In the genomic region with DNA sequence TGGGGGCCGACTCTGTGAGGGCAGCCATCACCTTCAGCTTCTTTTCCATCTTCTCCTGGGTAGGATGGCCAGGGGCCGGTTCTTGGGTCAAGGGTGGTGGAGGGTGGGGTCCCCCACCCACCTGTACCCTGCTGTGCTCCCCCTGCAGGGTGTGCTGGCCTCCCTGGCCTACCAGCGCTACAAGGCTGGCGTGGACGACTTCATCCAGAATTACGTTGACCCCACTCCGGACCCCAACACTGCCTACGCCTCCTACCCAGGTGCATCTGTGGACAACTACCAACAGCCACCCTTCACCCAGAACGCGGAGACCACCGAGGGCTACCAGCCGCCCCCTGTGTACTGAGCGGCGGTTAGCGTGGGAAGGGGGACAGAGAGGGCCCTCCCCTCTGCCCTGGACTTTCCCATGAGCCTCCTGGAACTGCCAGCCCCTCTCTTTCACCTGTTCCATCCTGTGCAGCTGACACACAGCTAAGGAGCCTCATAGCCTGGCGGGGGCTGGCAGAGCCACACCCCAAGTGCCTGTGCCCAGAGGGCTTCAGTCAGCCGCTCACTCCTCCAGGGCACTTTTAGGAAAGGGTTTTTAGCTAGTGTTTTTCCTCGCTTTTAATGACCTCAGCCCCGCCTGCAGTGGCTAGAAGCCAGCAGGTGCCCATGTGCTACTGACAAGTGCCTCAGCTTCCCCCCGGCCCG, we compare ENCODE assay signal across 13 cellular contexts. TPM values are rescaled to one million over a fixed set of nuclear protein-coding genes. Genes with fewer than 3 reads are reported as not detected.
DNase-seq lines count a peak whose midpoint lies in the region; ATAC-seq, FAIRE-seq and TF ChIP-seq lines count a peak whose summit lies in the region.
"Not testable (repeated sequence)": the region's sequence is repeated elsewhere in the genome, so short reads cannot be mapped to it uniquely, and the experiment has no call there.
"Had no signal": no experiment of that assay in that cellular context is flagged by ENCODE, and none has a peak within 500 bp of the region (broad histone marks: within the 10 kb centered on the region; RNA-seq: fewer than 3 reads in every experiment).

No MANE protein-coding gene starts in this region.

- H3K27ac Mint-ChIP-seq in CD8-positive, alpha-beta memory T cell, result peak overlapping the region in 5 of 8 donors; percentile 26 to 84 (median 47)
- H3K27ac Mint-ChIP-seq in IgD-negative memory B cell, result peak overlapping the region; percentile 98 to 99 (median 98)
- peak overlapping the region; percentile 85 for H3K27ac Mint-ChIP-seq in activated T-cell treated with anti-CD3 and anti-CD28 coated beads, Interleukin-2, amount 50 U/mL, for 24 hours

- FAIRE-seq in HepG2 (lab: Jason Lieb, UNC), result not testable (repeated sequence)

- WGBS in HepG2 (ENCODE audit: low lambda C conversion rate), result 98% methylated on average over 16 of the region's 21 CpGs
- WGBS in prostate gland, result 85% methylated on average over 18 of the region's 21 CpGs

- not testable (repeated sequence) for H3K9ac ChIP-seq in HepG2 (ENCODE audit: insufficient read depth, low read depth, low read length)

- peak overlapping the region in 2 of 7 donors; percentile 13 to 15 for H3K4me3 Mint-ChIP-seq in CD8-positive, alpha-beta memory T cell
- peak overlapping the region; percentile 77 to 97 (median 83) for H3K4me3 Mint-ChIP-seq in IgD-negative memory B cell
- not testable (repeated sequence) for H3K4me3 Mint-ChIP-seq in activated T-cell treated with anti-CD3 and anti-CD28 coated beads, Interleukin-2, amount 50 U/mL, for 24 hours

- TF ChIP-seq EP300 in HepG2 (IDR thresholded peaks at IDR 0.05; ENCODE audit: low read depth in 2 of 2, low read length in 2 of 2); HepG2 (CRISPR knock-in tag; IDR thresholded peaks at IDR 0.05; ENCODE audit: borderline replicate concordance): not testable (repeated sequence)

- not testable (repeated sequence) for BruUV-seq in HepG2 (replicated peaks; lab: Mats Ljungman, UMichigan)

- H3K36me3 Mint-ChIP-seq in CD8-positive, alpha-beta memory T cell, result peaks cover 0 to 34% (median 0%) of the 10 kb centered on the region in 3 donors
- not testable (repeated sequence) for H3K36me3 Mint-ChIP-seq in IgD-negative memory B cell
- peaks cover 70% of the 10 kb centered on the region for H3K36me3 Mint-ChIP-seq in activated T-cell treated with anti-CD3 and anti-CD28 coated beads, Interleukin-2, amount 50 U/mL, for 24 hours (ENCODE audit: low read depth)

- not testable (repeated sequence) for H3K27me3 ChIP-seq in CD8-positive, alpha-beta memory T cell (ENCODE audit: insufficient read depth, low read length, poor library complexity, severe bottlenecking); Peyer's patch; HepG2 (ENCODE audit: control insufficient read depth in 1 of 2, insufficient read depth in 2 of 2, low read length in 2 of 2); prostate gland (replicated peaks; ENCODE audit: insufficient read depth); tibial artery

- not testable (repeated sequence) for H3K27me3 Mint-ChIP-seq in CD8-positive, alpha-beta memory T cell; IgD-negative memory B cell; activated T-cell treated with anti-CD3 and anti-CD28 coated beads, Interleukin-2, amount 50 U/mL, for 24 hours

- peaks cover 31 to 68% (median 44%) of the 10 kb centered on the region in 3 donors for H3K4me1 Mint-ChIP-seq in CD8-positive, alpha-beta memory T cell
- H3K4me1 Mint-ChIP-seq in IgD-negative memory B cell, result peaks cover 43 to 61% (median 55%) of the 10 kb centered on the region in 3 donors
- peaks cover 70% of the 10 kb centered on the region for H3K4me1 Mint-ChIP-seq in activated T-cell treated with anti-CD3 and anti-CD28 coated beads, Interleukin-2, amount 50 U/mL, for 24 hours (ENCODE audit: low read depth)

- not testable (repeated sequence) for H3K4me2 ChIP-seq in HepG2 (ENCODE audit: low read depth, low read length)

- H3K4me3 ChIP-seq in CD8-positive, alpha-beta memory T cell (ENCODE audit: low read length); Peyer's patch; HepG2 (replicated peaks in 1 of 3; ENCODE audit: insufficient read depth in 1 of 3, low read depth in 2 of 3, low read length in 3 of 3); prostate gland; tibial artery: not testable (repeated sequence)

- H3K27ac ChIP-seq in CD8-positive, alpha-beta memory T cell (ENCODE audit: low read depth, low read length); HepG2 (ENCODE audit: extremely low read length, insufficient read depth, low read length): not testable (repeated sequence)
- H3K27ac ChIP-seq in Peyer's patch, result peak overlapping the region; percentile 79 to 97 (median 88)
- peak overlapping the region; percentile 95 for H3K27ac ChIP-seq in cingulate gyrus (ENCODE audit: low read depth, low read length)
- H3K27ac ChIP-seq in prostate gland, result peak overlapping the region; percentile 76 to 95
- peak overlapping the region; percentile 71 to 73 for H3K27ac ChIP-seq in tibial artery

- ATAC-seq in HepG2, result not testable (repeated sequence)

- not testable (repeated sequence) for H3K9me3 ChIP-seq in CD8-positive, alpha-beta memory T cell (ENCODE audit: low read length); Peyer's patch; HepG2 (ENCODE audit: low read length); prostate gland; tibial artery

- intact Hi-C loops in HepG2 (cut with micrococcal nuclease; ENCODE audit: unreplicated experiment); tibial artery (cut with DNase I; ENCODE audit: low total_unique reads): not testable (repeated sequence)
- intact Hi-C loops in prostate gland (cut with DNase I), result loop anchor here (10.0 kb wide), 1 partner anchor 127 kb away; no protein-coding TSS in a partner anchor

- not testable (repeated sequence) for TF ChIP-seq POLR2A in Peyer's patch (IDR thresholded peaks at IDR 0.05); HepG2 (IDR thresholded peaks at IDR 0.05; ENCODE audit: insufficient read depth in 1 of 2, low read depth in 2 of 2, low read length in 2 of 2); prostate gland (IDR thresholded peaks at IDR 0.05)

- not testable (repeated sequence) for H2AFZ ChIP-seq in HepG2 (ENCODE audit: low read length)

- H3K9me3 Mint-ChIP-seq in CD8-positive, alpha-beta memory T cell; IgD-negative memory B cell; activated T-cell treated with anti-CD3 and anti-CD28 coated beads, Interleukin-2, amount 50 U/mL, for 24 hours: not testable (repeated sequence)

- H3K4me1 ChIP-seq in CD8-positive, alpha-beta memory T cell (ENCODE audit: insufficient read depth, low read length), result peaks cover 49% of the 10 kb centered on the region
- H3K4me1 ChIP-seq in Peyer's patch, result peaks cover 9 to 80% (median 58%) of the 10 kb centered on the region in 4 donors
- H3K4me1 ChIP-seq in HepG2 (ENCODE audit: insufficient read depth, low read length), result peaks cover 52% of the 10 kb centered on the region
- H3K4me1 ChIP-seq in prostate gland (replicated peaks), result peaks cover 18% of the 10 kb centered on the region
- H3K4me1 ChIP-seq in tibial artery, result peaks cover 11 to 73% (median 57%) of the 10 kb centered on the region in 4 donors

- CTCF ChIA-PET in CD8-positive, alpha-beta memory T cell (lab: Charles Lee), result interaction anchor here (0.7 to 1.4 kb wide), 3 partner anchors 14 to 87 kb away, joined by 3 to 4 read pairs (median 3); no protein-coding TSS in a partner anchor
- CTCF ChIA-PET in HepG2 (lab: Yijun Ruan, JAX; ENCODE audit: low intra/inter-chr PET ratio, low total read pairs), result not testable (repeated sequence)

- POLR2A ChIA-PET in CD8-positive, alpha-beta memory T cell (lab: Charles Lee), result not testable (repeated sequence)
- POLR2A ChIA-PET in HepG2 (lab: Yijun Ruan, JAX), result interaction anchor here (1.7 kb wide), 1 partner anchor 16 kb away, joined by 6 read pairs; the partner anchor contains the start of genes AFMID and TK1

- H3K36me3 ChIP-seq in CD8-positive, alpha-beta memory T cell (ENCODE audit: insufficient read depth, low read length); prostate gland: not testable (repeated sequence)
- H3K36me3 ChIP-seq in Peyer's patch (peaks cover 0 to 16% (median 0%) of the 10 kb centered on the region in 3 donors), HepG2 (replicated peaks in 1 of 2; ENCODE audit: control insufficient read depth in 1 of 2, insufficient read depth in 2 of 2, low read length in 2 of 2) (peaks cover 10 to 37% of the 10 kb centered on the region in 2 experiments), tibial artery (peaks cover 5 to 30% (median 8%) of the 10 kb centered on the region in 3 donors)

- H4K20me1 ChIP-seq in HepG2 (ENCODE audit: insufficient read depth, low read length), result not testable (repeated sequence)

- not testable (repeated sequence) for TF ChIP-seq RAD21 in HepG2 (CRISPR knock-in tag; IDR thresholded peaks at IDR 0.05)

- H3K79me2 ChIP-seq in HepG2 (ENCODE audit: insufficient read depth, low read length), result not testable (repeated sequence)

- not testable (repeated sequence) for TF ChIP-seq CTCF in Peyer's patch (IDR thresholded peaks at IDR 0.05); HepG2 (CRISPR knock-in tag; IDR thresholded peaks at IDR 0.05); prostate gland (IDR thresholded peaks at IDR 0.05); tibial artery (IDR thresholded peaks at IDR 0.05)

- in situ Hi-C loops in HepG2 (cut with HindIII; ENCODE audit: extremely low pct_ligation_motif_present, low pct_unique_long_range_greater_than_20kb), result not testable (repeated sequence)

- DNase-seq in CD8-positive, alpha-beta memory T cell; Peyer's patch; activated T-cell treated with anti-CD3 and anti-CD28 coated beads, Interleukin-2, amount 50 U/mL, for 24 hours; HepG2 (ENCODE audit: low spot score); prostate gland (ENCODE audit: low spot score); tibial artery: not testable (repeated sequence)

RNA-seq across cellular contexts. Expression of gene SYNGR2, which starts 3.4 kb away (rescaled TPM):
- 100 to 1,000 TPM; 186 to 200 TPM for total RNA-seq in CD8-positive, alpha-beta memory T cell
- 140 TPM for polyA plus RNA-seq in CD8-positive, alpha-beta memory T cell
- polyA plus RNA-seq in IgD-negative memory B cell, result 633 TPM
- total RNA-seq in Peyer's patch, result 10 to 100 TPM; 51.2 to 87.2 (median 77.3) TPM
- total RNA-seq in HepG2 (2016; rRNA removed; fragmentation: Illumina TruSeq; extraction: Trizol), result 28.7 and 46.7 TPM in 2 replicates
- total RNA-seq in HepG2 (2016; cell fraction: cytosol; rRNA removed; fragmentation: Illumina TruSeq; extraction: Trizol; ENCODE audit: low read depth), result 15.8 and 18.7 TPM in 2 replicates
- total RNA-seq in HepG2 (2016; cell fraction: insoluble cytoplasmic fraction; rRNA removed; fragmentation: Illumina TruSeq; extraction: Trizol), result 21.7 and 51.0 TPM in 2 replicates
- total RNA-seq in HepG2 (2016; cell fraction: membrane; rRNA removed; fragmentation: Illumina TruSeq; extraction: Trizol), result 31.9 and 34.8 TPM in 2 replicates
- total RNA-seq in HepG2 (2016; cell fraction: nucleus; rRNA removed; fragmentation: Illumina TruSeq; extraction: Trizol), result 43.0 and 51.6 TPM in 2 replicates
- polyA plus RNA-seq in HepG2 (2011; rRNA removed), result 170 and 192 TPM in 2 replicates
- polyA plus RNA-seq in HepG2 (2011; cell fraction: cytosol; rRNA removed), result 200 and 244 TPM in 2 replicates
- polyA plus RNA-seq in HepG2 (2011; cell fraction: nucleus; rRNA removed), result 116 and 129 TPM in 2 replicates
- 52.7 and 59.2 TPM in 2 replicates for polyA plus RNA-seq in HepG2 (2012)
- 35.1 and 40.6 TPM in 2 replicates for polyA plus RNA-seq in HepG2 (2016; cell fraction: cytosol; fragmentation: Illumina TruSeq; extraction: Trizol; ENCODE audit: low read depth)
- polyA plus RNA-seq in HepG2 (2016; cell fraction: insoluble cytoplasmic fraction; fragmentation: Illumina TruSeq; extraction: Trizol; ENCODE audit: low read depth), result 52.5 and 60.0 TPM in 2 replicates
- polyA plus RNA-seq in HepG2 (2016; cell fraction: membrane; fragmentation: Illumina TruSeq; extraction: Trizol; ENCODE audit: low read depth), result 62.1 and 68.8 TPM in 2 replicates
- 160 and 166 TPM in 2 replicates for polyA plus RNA-seq in HepG2 (2016; cell fraction: nucleus; fragmentation: Illumina TruSeq; extraction: Trizol; ENCODE audit: insufficient read depth, low read depth)
- polyA minus RNA-seq in HepG2 (2011; rRNA and poly(A)+ RNA removed; ENCODE audit: low replicate concordance), result 231 and 401 TPM in 2 replicates
- polyA minus RNA-seq in HepG2 (2011; cell fraction: cytosol; rRNA and poly(A)+ RNA removed), result 73.3 and 75.3 TPM in 2 replicates
- polyA minus RNA-seq in HepG2 (2011; cell fraction: nucleus; rRNA and poly(A)+ RNA removed), result 23.0 and 28.7 TPM in 2 replicates
- total RNA-seq in prostate gland, result 100 to 1,000 TPM; 133 to 284 TPM

RNA-seq across cellular contexts. Expression of gene TK1, which starts 15.1 kb away (rescaled TPM):
- total RNA-seq in CD8-positive, alpha-beta memory T cell, result 10 to 100 TPM; 84.4 to 86.2 TPM
- 2.2 TPM for polyA plus RNA-seq in CD8-positive, alpha-beta memory T cell
- polyA plus RNA-seq in IgD-negative memory B cell (7.0 TPM), HepG2 (2011; rRNA removed) (33.2 and 45.0 TPM in 2 replicates)
- total RNA-seq in Peyer's patch (10 to 100 TPM in 2 of 4 donors, 1 to 10 TPM in 2; 6.2 to 46.2 (median 10.1) TPM), HepG2 (2016; rRNA removed; fragmentation: Illumina TruSeq; extraction: Trizol) (96.0 and 114 TPM in 2 replicates), prostate gland (10 to 100 TPM; 10.8 to 11.2 TPM)
- total RNA-seq in HepG2 (2016; cell fraction: cytosol; rRNA removed; fragmentation: Illumina TruSeq; extraction: Trizol; ENCODE audit: low read depth), result 20.1 and 22.9 TPM in 2 replicates
- total RNA-seq in HepG2 (2016; cell fraction: insoluble cytoplasmic fraction; rRNA removed; fragmentation: Illumina TruSeq; extraction: Trizol), result 95.6 and 109 TPM in 2 replicates
- total RNA-seq in HepG2 (2016; cell fraction: membrane; rRNA removed; fragmentation: Illumina TruSeq; extraction: Trizol), result 30.2 and 33.7 TPM in 2 replicates
- total RNA-seq in HepG2 (2016; cell fraction: nucleus; rRNA removed; fragmentation: Illumina TruSeq; extraction: Trizol), result 38.0 and 39.0 TPM in 2 replicates
- polyA plus RNA-seq in HepG2 (2011; cell fraction: cytosol; rRNA removed), result 36.3 and 78.7 TPM in 2 replicates
- 27.9 and 41.4 TPM in 2 replicates for polyA plus RNA-seq in HepG2 (2011; cell fraction: nucleus; rRNA removed)
- 15.9 and 24.5 TPM in 2 replicates for polyA plus RNA-seq in HepG2 (2012)
- polyA plus RNA-seq in HepG2 (2016; cell fraction: cytosol; fragmentation: Illumina TruSeq; extraction: Trizol; ENCODE audit: low read depth), result 18.4 and 18.5 TPM in 2 replicates
- 130 and 138 TPM in 2 replicates for polyA plus RNA-seq in HepG2 (2016; cell fraction: insoluble cytoplasmic fraction; fragmentation: Illumina TruSeq; extraction: Trizol; ENCODE audit: low read depth)
- 21.2 and 23.8 TPM in 2 replicates for polyA plus RNA-seq in HepG2 (2016; cell fraction: membrane; fragmentation: Illumina TruSeq; extraction: Trizol; ENCODE audit: low read depth)
- polyA plus RNA-seq in HepG2 (2016; cell fraction: nucleus; fragmentation: Illumina TruSeq; extraction: Trizol; ENCODE audit: insufficient read depth, low read depth), result 61.0 and 63.4 TPM in 2 replicates
- 74.6 and 146 TPM in 2 replicates for polyA minus RNA-seq in HepG2 (2011; rRNA and poly(A)+ RNA removed; ENCODE audit: low replicate concordance)
- 21.4 and 38.3 TPM in 2 replicates for polyA minus RNA-seq in HepG2 (2011; cell fraction: cytosol; rRNA and poly(A)+ RNA removed)
- 10.7 and 15.2 TPM in 2 replicates for polyA minus RNA-seq in HepG2 (2011; cell fraction: nucleus; rRNA and poly(A)+ RNA removed)

RNA-seq across cellular contexts. Expression of gene AFMID, which starts 15.4 kb away (rescaled TPM):
- total RNA-seq in CD8-positive, alpha-beta memory T cell, result 10 to 100 TPM; 24.7 to 30.2 TPM
- polyA plus RNA-seq in CD8-positive, alpha-beta memory T cell, result 1.4 TPM
- polyA plus RNA-seq in IgD-negative memory B cell (21.3 TPM), HepG2 (2011; rRNA removed) (249 and 317 TPM in 2 replicates)
- total RNA-seq in Peyer's patch (10 to 100 TPM; 28.2 to 98.2 (median 51.7) TPM), HepG2 (2016; rRNA removed; fragmentation: Illumina TruSeq; extraction: Trizol) (270 and 327 TPM in 2 replicates), prostate gland (100 to 1,000 TPM; 116 to 122 TPM)
- 87.2 and 91.8 TPM in 2 replicates for total RNA-seq in HepG2 (2016; cell fraction: cytosol; rRNA removed; fragmentation: Illumina TruSeq; extraction: Trizol; ENCODE audit: low read depth)
- 272 and 349 TPM in 2 replicates for total RNA-seq in HepG2 (2016; cell fraction: insoluble cytoplasmic fraction; rRNA removed; fragmentation: Illumina TruSeq; extraction: Trizol)
- total RNA-seq in HepG2 (2016; cell fraction: membrane; rRNA removed; fragmentation: Illumina TruSeq; extraction: Trizol), result 147 and 156 TPM in 2 replicates
- total RNA-seq in HepG2 (2016; cell fraction: nucleus; rRNA removed; fragmentation: Illumina TruSeq; extraction: Trizol), result 146 and 156 TPM in 2 replicates
- 229 and 274 TPM in 2 replicates for polyA plus RNA-seq in HepG2 (2011; cell fraction: cytosol; rRNA removed)
- polyA plus RNA-seq in HepG2 (2011; cell fraction: nucleus; rRNA removed), result 417 and 490 TPM in 2 replicates
- polyA plus RNA-seq in HepG2 (2012), result 302 and 303 TPM in 2 replicates
- 66.5 and 75.3 TPM in 2 replicates for polyA plus RNA-seq in HepG2 (2016; cell fraction: cytosol; fragmentation: Illumina TruSeq; extraction: Trizol; ENCODE audit: low read depth)
- polyA plus RNA-seq in HepG2 (2016; cell fraction: insoluble cytoplasmic fraction; fragmentation: Illumina TruSeq; extraction: Trizol; ENCODE audit: low read depth), result 406 and 430 TPM in 2 replicates
- polyA plus RNA-seq in HepG2 (2016; cell fraction: membrane; fragmentation: Illumina TruSeq; extraction: Trizol; ENCODE audit: low read depth), result 103 and 126 TPM in 2 replicates
- polyA plus RNA-seq in HepG2 (2016; cell fraction: nucleus; fragmentation: Illumina TruSeq; extraction: Trizol; ENCODE audit: insufficient read depth, low read depth), result 409 and 442 TPM in 2 replicates
- 60.4 and 341 TPM in 2 replicates for polyA minus RNA-seq in HepG2 (2011; rRNA and poly(A)+ RNA removed; ENCODE audit: low replicate concordance)
- 127 and 156 TPM in 2 replicates for polyA minus RNA-seq in HepG2 (2011; cell fraction: cytosol; rRNA and poly(A)+ RNA removed)
- 114 and 156 TPM in 2 replicates for polyA minus RNA-seq in HepG2 (2011; cell fraction: nucleus; rRNA and poly(A)+ RNA removed)

RNA-seq across cellular contexts. Expression of gene C17orf99, which starts 25.6 kb away (rescaled TPM):
- not detected for total RNA-seq in CD8-positive, alpha-beta memory T cell
- not detected for polyA plus RNA-seq in CD8-positive, alpha-beta memory T cell
- not detected for polyA plus RNA-seq in IgD-negative memory B cell
- 1 to 10 TPM in 1 of 4 donors, not detected in 3; 1.6 TPM for total RNA-seq in Peyer's patch
- 0.22 and 1.7 TPM in 2 replicates for total RNA-seq in HepG2 (2016; rRNA removed; fragmentation: Illumina TruSeq; extraction: Trizol)
- total RNA-seq in HepG2 (2016; cell fraction: cytosol; rRNA removed; fragmentation: Illumina TruSeq; extraction: Trizol; ENCODE audit: low read depth), result 0.51 and 0.88 TPM in 2 replicates
- total RNA-seq in HepG2 (2016; cell fraction: insoluble cytoplasmic fraction; rRNA removed; fragmentation: Illumina TruSeq; extraction: Trizol), result 0.84 and 0.86 TPM in 2 replicates
- total RNA-seq in HepG2 (2016; cell fraction: membrane; rRNA removed; fragmentation: Illumina TruSeq; extraction: Trizol), result 1.1 and 1.2 TPM in 2 replicates
- total RNA-seq in HepG2 (2016; cell fraction: nucleus; rRNA removed; fragmentation: Illumina TruSeq; extraction: Trizol), result 0.38 and 2.4 TPM in 2 replicates
- polyA plus RNA-seq in HepG2 (2011; rRNA removed), result 1.9 and 2.8 TPM in 2 replicates
- 1.1 and 1.8 TPM in 2 replicates for polyA plus RNA-seq in HepG2 (2011; cell fraction: cytosol; rRNA removed)
- polyA plus RNA-seq in HepG2 (2011; cell fraction: nucleus; rRNA removed), result 5.8 and 10.0 TPM in 2 replicates
- 1.5 and 2.2 TPM in 2 replicates for polyA plus RNA-seq in HepG2 (2012)
- 0.23 and 0.46 TPM in 2 replicates for polyA plus RNA-seq in HepG2 (2016; cell fraction: cytosol; fragmentation: Illumina TruSeq; extraction: Trizol; ENCODE audit: low read depth)
- polyA plus RNA-seq in HepG2 (2016; cell fraction: insoluble cytoplasmic fraction; fragmentation: Illumina TruSeq; extraction: Trizol; ENCODE audit: low read depth), result 0.60 TPM in 1 of 2 replicates, not detected in the other
- polyA plus RNA-seq in HepG2 (2016; cell fraction: membrane; fragmentation: Illumina TruSeq; extraction: Trizol; ENCODE audit: low read depth), result 0.59 and 1.1 TPM in 2 replicates
- polyA plus RNA-seq in HepG2 (2016; cell fraction: nucleus; fragmentation: Illumina TruSeq; extraction: Trizol; ENCODE audit: insufficient read depth, low read depth), result 2.4 and 2.9 TPM in 2 replicates
- 0.72 TPM in 1 of 2 replicates, not detected in the other for polyA minus RNA-seq in HepG2 (2011; rRNA and poly(A)+ RNA removed; ENCODE audit: low replicate concordance)
- polyA minus RNA-seq in HepG2 (2011; cell fraction: cytosol; rRNA and poly(A)+ RNA removed), result not detected in 2 replicates
- 1.5 and 3.1 TPM in 2 replicates for polyA minus RNA-seq in HepG2 (2011; cell fraction: nucleus; rRNA and poly(A)+ RNA removed)
- not detected for total RNA-seq in prostate gland
- total RNA-seq: glomerular endothelial cell, LHCN-M2, mesenteric fat pad, NCI-H460, thyroid gland had no signal

RNA-seq across cellular contexts. Expression of gene TMC8, which starts 41.2 kb away (rescaled TPM):
- 100 to 1,000 TPM; 117 to 126 TPM for total RNA-seq in CD8-positive, alpha-beta memory T cell
- 139 TPM for polyA plus RNA-seq in CD8-positive, alpha-beta memory T cell
- polyA plus RNA-seq in IgD-negative memory B cell (97.5 TPM), HepG2 (2011; rRNA removed) (7.8 and 11.1 TPM in 2 replicates)
- total RNA-seq in Peyer's patch (10 to 100 TPM in 3 of 4 donors, 1 to 10 TPM in 1; 10.0 to 66.8 (median 22.5) TPM), HepG2 (2016; rRNA removed; fragmentation: Illumina TruSeq; extraction: Trizol) (0.08 and 0.53 TPM in 2 replicates), prostate gland (1 to 10 TPM; 1.2 to 3.3 TPM)
- 0.09 and 0.61 TPM in 2 replicates for total RNA-seq in HepG2 (2016; cell fraction: cytosol; rRNA removed; fragmentation: Illumina TruSeq; extraction: Trizol; ENCODE audit: low read depth)
- 0.04 and 0.65 TPM in 2 replicates for total RNA-seq in HepG2 (2016; cell fraction: insoluble cytoplasmic fraction; rRNA removed; fragmentation: Illumina TruSeq; extraction: Trizol)
- 0.83 TPM in 2 replicates for total RNA-seq in HepG2 (2016; cell fraction: membrane; rRNA removed; fragmentation: Illumina TruSeq; extraction: Trizol)
- 0.85 and 1.9 TPM in 2 replicates for total RNA-seq in HepG2 (2016; cell fraction: nucleus; rRNA removed; fragmentation: Illumina TruSeq; extraction: Trizol)
- polyA plus RNA-seq in HepG2 (2011; cell fraction: cytosol; rRNA removed), result 5.7 and 7.7 TPM in 2 replicates
- polyA plus RNA-seq in HepG2 (2011; cell fraction: nucleus; rRNA removed), result 35.7 and 61.8 TPM in 2 replicates
- 5.3 and 8.8 TPM in 2 replicates for polyA plus RNA-seq in HepG2 (2012)
- polyA plus RNA-seq in HepG2 (2016; cell fraction: cytosol; fragmentation: Illumina TruSeq; extraction: Trizol; ENCODE audit: low read depth), result 0.12 TPM in 1 of 2 replicates, not detected in the other
- polyA plus RNA-seq in HepG2 (2016; cell fraction: insoluble cytoplasmic fraction; fragmentation: Illumina TruSeq; extraction: Trizol; ENCODE audit: low read depth), result 0.13 and 0.74 TPM in 2 replicates
- polyA plus RNA-seq in HepG2 (2016; cell fraction: membrane; fragmentation: Illumina TruSeq; extraction: Trizol; ENCODE audit: low read depth), result 0.10 and 0.13 TPM in 2 replicates
- 0.76 and 1.7 TPM in 2 replicates for polyA plus RNA-seq in HepG2 (2016; cell fraction: nucleus; fragmentation: Illumina TruSeq; extraction: Trizol; ENCODE audit: insufficient read depth, low read depth)
- polyA minus RNA-seq in HepG2 (2011; rRNA and poly(A)+ RNA removed; ENCODE audit: low replicate concordance), result 0.51 and 13.2 TPM in 2 replicates
- polyA minus RNA-seq in HepG2 (2011; cell fraction: cytosol; rRNA and poly(A)+ RNA removed), result 4.5 and 4.8 TPM in 2 replicates
- polyA minus RNA-seq in HepG2 (2011; cell fraction: nucleus; rRNA and poly(A)+ RNA removed), result 12.2 and 14.3 TPM in 2 replicates
- total RNA-seq: LHCN-M2 had no signal

Comparison
In these comparisons a context has a peak if more than half of its experiments do, and no peak if none do; other contexts are left out.
1. H3K27ac Mint-ChIP-seq: peak in every context shown above with its lines; median percentile 98 in IgD-negative memory B cell; 85 in activated T-cell treated with anti-CD3 and anti-CD28 coated beads, Interleukin-2, amount 50 U/mL, for 24 hours; 47 in CD8-positive, alpha-beta memory T cell.